In the genomic region with DNA sequence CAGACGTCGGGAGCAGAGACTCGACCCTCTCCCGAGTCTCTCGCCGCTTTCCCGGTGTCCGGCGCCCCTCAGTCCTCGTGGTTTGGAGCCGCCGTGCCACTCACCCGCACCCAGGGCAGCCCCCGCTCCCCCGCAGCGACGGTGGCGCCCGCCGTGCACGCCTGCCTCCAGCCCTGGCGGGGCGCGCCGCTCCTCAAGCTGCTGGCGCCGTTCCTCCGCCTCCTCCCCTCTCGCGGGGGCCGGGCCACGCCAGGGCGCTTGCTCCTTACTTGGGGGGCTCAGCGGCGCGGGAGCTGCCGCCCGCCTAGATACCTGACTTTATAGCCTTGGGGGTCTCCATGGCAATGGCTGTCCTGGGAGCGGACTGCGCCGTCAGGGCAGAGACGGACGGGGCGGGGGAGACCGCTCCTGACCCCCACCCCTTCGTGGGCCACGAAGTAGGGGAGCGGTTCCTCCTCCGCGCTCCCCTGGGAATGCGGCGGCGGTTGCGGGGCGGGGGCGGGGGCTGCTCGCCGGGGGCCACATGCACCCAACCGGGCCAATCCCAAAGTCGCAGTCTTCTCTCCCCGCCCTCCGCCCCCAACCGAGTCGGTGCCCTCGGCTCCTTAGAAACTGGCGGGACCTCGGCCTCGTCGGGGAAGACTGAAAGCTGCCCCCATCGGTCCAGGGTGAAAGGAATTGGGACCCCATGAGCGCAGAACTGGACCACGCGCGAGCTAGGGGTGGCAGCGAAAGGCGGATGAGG, we compare ENCODE assay signal across 9 cellular contexts. TPM values are rescaled to one million over a fixed set of nuclear protein-coding genes. Genes with fewer than 3 reads are reported as not detected.
DNase-seq lines count a peak whose midpoint lies in the region; ATAC-seq and TF ChIP-seq lines count a peak whose summit lies in the region.
"Had no signal": no experiment of that assay in that cellular context is flagged by ENCODE, and none has a peak within 500 bp of the region (broad histone marks: within the 10 kb centered on the region; RNA-seq: fewer than 3 reads in every experiment).

A gene with protein sequence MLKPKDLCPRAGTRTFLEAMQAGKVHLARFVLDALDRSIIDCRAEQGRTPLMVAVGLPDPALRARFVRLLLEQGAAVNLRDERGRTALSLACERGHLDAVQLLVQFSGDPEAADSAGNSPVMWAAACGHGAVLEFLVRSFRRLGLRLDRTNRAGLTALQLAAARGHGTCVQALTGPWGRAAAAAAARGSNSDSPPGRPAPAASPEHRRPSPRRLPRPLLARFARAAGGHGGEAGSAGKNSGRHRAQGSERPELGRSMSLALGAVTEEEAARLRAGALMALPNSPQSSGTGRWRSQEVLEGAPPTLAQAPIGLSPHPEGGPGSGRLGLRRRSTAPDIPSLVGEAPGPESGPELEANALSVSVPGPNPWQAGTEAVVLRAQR (minus strand): TSS at position 195 of the 745 bp plus-strand sequence. CDS start 478 bp downstream, outside the sequence.

- peak within 1 kb of the TSS; percentile 99 for H3K4me2 ChIP-seq in neuronal stem cell (ENCODE audit: insufficient read depth, low read length, poor library complexity, severe bottlenecking)

- peaks cover 3 to 9% (median 4%) of the 10 kb centered on the region in 3 donors for H3K4me1 Mint-ChIP-seq in CD8-positive, alpha-beta memory T cell
- peaks cover 2% of the 10 kb centered on the region for H3K4me1 Mint-ChIP-seq in activated CD4-positive, alpha-beta T cell treated with anti-CD3 and anti-CD28 coated beads, Interleukin-2, amount 10 ng/mL, durations not matched to agents 24 days and 14 days

- H2AK5ac ChIP-seq in neuronal stem cell (ENCODE audit: low read depth, low read length), result peak within 1 kb of the TSS; percentile 68

- no peak within 1 kb of the TSS for H4K8ac ChIP-seq in neuronal stem cell (ENCODE audit: low read depth, low read length)

- H3K9me3 ChIP-seq in CD8-positive, alpha-beta memory T cell (ENCODE audit: low read length), result no peaks in the 10 kb centered on the region
- H3K9me3 ChIP-seq in neuronal stem cell (replicated peaks in 1 of 2; ENCODE audit: control insufficient read depth in 2 of 2, insufficient read depth in 1 of 2, low read depth in 1 of 2, low read length in 2 of 2), result peaks cover 0 to 7% of the 10 kb centered on the region in 2 donors

- no peak within 1 kb of the TSS for H3K14ac ChIP-seq in neuronal stem cell (ENCODE audit: low read length)

- H2BK120ac ChIP-seq in neuronal stem cell (ENCODE audit: low read depth, low read length), result peak within 1 kb of the TSS; percentile 37

- TF ChIP-seq CTCF in epithelial cell of esophagus (IDR thresholded peaks at IDR 0.05; ENCODE audit: insufficient read depth, low read depth, low read length, missing control alignments), result no peak

- H2BK5ac ChIP-seq in neuronal stem cell (ENCODE audit: low read length), result peak within 1 kb of the TSS; percentile 56

- WGBS in neuronal stem cell (ENCODE audit: extremely low coverage in 2 of 2, insufficient read length in 2 of 2, insufficient replicate concordance in 1 of 2), 2 donors, result no CpG with 5 or more reads among the region's 76 CpGs

- H4K91ac ChIP-seq in neuronal stem cell (ENCODE audit: low read depth, low read length, poor library complexity), result no peak within 1 kb of the TSS

- POLR2A ChIA-PET in CD8-positive, alpha-beta memory T cell (lab: Charles Lee), result interaction anchor here (1.0 to 1.8 kb wide), 3 partner anchors 25 to 45 kb away, joined by 3 to 8 read pairs (median 4); a partner anchor contains a TSS

- peak in 3 of 5 donors; percentile 37 to 65 (median 43) for DNase-seq in CD8-positive, alpha-beta memory T cell
- DNase-seq in activated CD4-positive, alpha-beta T cell treated with anti-CD3 and anti-CD28 coated beads, Interleukin-2, amount 10 ng/mL, durations not matched to agents 24 days and 14 days, result peak; percentile 84
- DNase-seq in epithelial cell of esophagus (ENCODE audit: low read depth) (no peak), neuronal stem cell (ENCODE audit: low spot score) (no peak), HPDE6-E6E7 (ENCODE audit: extremely low spot score) (no peak), SW480 (ENCODE audit: low spot score) (no peak)

- H2AFZ ChIP-seq in neuronal stem cell (ENCODE audit: low read length), result no peak within 1 kb of the TSS

- no peak within 1 kb of the TSS for H2BK12ac ChIP-seq in neuronal stem cell (ENCODE audit: low read length)

- no peaks in the 10 kb centered on the region for H3K36me3 ChIP-seq in CD8-positive, alpha-beta memory T cell (ENCODE audit: insufficient read depth, low read length)
- no peaks in the 10 kb centered on the region for H3K36me3 ChIP-seq in neuronal stem cell (replicated peaks in 1 of 2; ENCODE audit: control insufficient read depth in 2 of 2, insufficient read depth in 2 of 2, low read length in 2 of 2)

- CTCF ChIA-PET in CD8-positive, alpha-beta memory T cell (lab: Charles Lee), result interaction anchor here (0.8 to 3.7 kb wide), 12 partner anchors 9 to 87 kb away, joined by 3 to 31 read pairs (median 6); a partner anchor contains a TSS

- H3K79me1 ChIP-seq in neuronal stem cell (ENCODE audit: low read depth, low read length), result no peaks in the 10 kb centered on the region

- peak within 1 kb of the TSS; percentile 64 for H3K4me3 ChIP-seq in CD8-positive, alpha-beta memory T cell (ENCODE audit: low read length)
- H3K4me3 ChIP-seq in epithelial cell of esophagus (ENCODE audit: low read length) (peak within 1 kb of the TSS; percentile 16), neuronal stem cell (ENCODE audit: low read length in 2 of 2) (peak within 1 kb of the TSS in 1 of 2 donors; percentile 79)

- no peak within 1 kb of the TSS for H3K4ac ChIP-seq in neuronal stem cell (ENCODE audit: low read length)

- H3K27me3 ChIP-seq in CD8-positive, alpha-beta memory T cell (ENCODE audit: insufficient read depth, low read length, poor library complexity, severe bottlenecking), result peaks cover 22% of the 10 kb centered on the region
- peaks cover 0 to 63% (median 40%) of the 10 kb centered on the region in 3 experiments for H3K27me3 ChIP-seq in neuronal stem cell (ENCODE audit: control insufficient read depth in 3 of 3, insufficient read depth in 3 of 3, low read depth in 1 of 3, low read length in 3 of 3)

- peaks cover 7 to 27% of the 10 kb centered on the region in 2 donors for H3K27me3 Mint-ChIP-seq in CD8-positive, alpha-beta memory T cell
- H3K27me3 Mint-ChIP-seq in activated CD4-positive, alpha-beta T cell treated with anti-CD3 and anti-CD28 coated beads, Interleukin-2, amount 10 ng/mL, durations not matched to agents 24 days and 14 days, result peaks cover 38% of the 10 kb centered on the region

- H3K18ac ChIP-seq in neuronal stem cell (ENCODE audit: low read length), result peak within 1 kb of the TSS; percentile 74

- ATAC-seq in HG02759 (IDR thresholded peaks at IDR 0.05; ENCODE audit: unreplicated experiment) (peak; percentile 47), HG03025 (IDR thresholded peaks at IDR 0.05; ENCODE audit: low FRiP score, unreplicated experiment) (no peak)

- peak within 1 kb of the TSS; percentile 86 for H3K9ac ChIP-seq in neuronal stem cell (ENCODE audit: low read depth, low read length, poor library complexity)

- H2BK15ac ChIP-seq in neuronal stem cell (ENCODE audit: low read length), result peak within 1 kb of the TSS; percentile 62

- no peak within 1 kb of the TSS for H3K27ac Mint-ChIP-seq in CD8-positive, alpha-beta memory T cell
- no peak within 1 kb of the TSS for H3K27ac Mint-ChIP-seq in activated CD4-positive, alpha-beta T cell treated with anti-CD3 and anti-CD28 coated beads, Interleukin-2, amount 10 ng/mL, durations not matched to agents 24 days and 14 days

- H3K27ac ChIP-seq in CD8-positive, alpha-beta memory T cell (ENCODE audit: low read depth, low read length), result no peak within 1 kb of the TSS
- no peak within 1 kb of the TSS for H3K27ac ChIP-seq in neuronal stem cell (replicated peaks; ENCODE audit: low read length)

- H3K9me3 Mint-ChIP-seq in CD8-positive, alpha-beta memory T cell, result no peaks in the 10 kb centered on the region
- H3K9me3 Mint-ChIP-seq in activated CD4-positive, alpha-beta T cell treated with anti-CD3 and anti-CD28 coated beads, Interleukin-2, amount 10 ng/mL, durations not matched to agents 24 days and 14 days, result no peaks in the 10 kb centered on the region

- intact Hi-C loops in activated CD4-positive, alpha-beta T cell treated with anti-CD3 and anti-CD28 coated beads, Interleukin-2, amount 10 ng/mL, durations not matched to agents 24 days and 14 days (cut with micrococcal nuclease), result loop anchor here (5.0 kb wide), 1 partner anchor 39 kb away; a partner anchor contains a TSS

- peak within 1 kb of the TSS; percentile 55 to 85 (median 64) for H3K4me3 Mint-ChIP-seq in CD8-positive, alpha-beta memory T cell
- H3K4me3 Mint-ChIP-seq in activated CD4-positive, alpha-beta T cell treated with anti-CD3 and anti-CD28 coated beads, Interleukin-2, amount 10 ng/mL, durations not matched to agents 24 days and 14 days, result peak within 1 kb of the TSS; percentile 77

- H3K36me3 Mint-ChIP-seq in CD8-positive, alpha-beta memory T cell, result peaks cover 0 to 12% (median 0%) of the 10 kb centered on the region in 3 donors
- H3K36me3 Mint-ChIP-seq in activated CD4-positive, alpha-beta T cell treated with anti-CD3 and anti-CD28 coated beads, Interleukin-2, amount 10 ng/mL, durations not matched to agents 24 days and 14 days (ENCODE audit: low read depth), result peaks cover 5% of the 10 kb centered on the region

- H3K23ac ChIP-seq in neuronal stem cell (ENCODE audit: low read depth, low read length, poor library complexity), result peak within 1 kb of the TSS; percentile 70

- H3K4me1 ChIP-seq in CD8-positive, alpha-beta memory T cell (ENCODE audit: insufficient read depth, low read length), result peaks cover 6% of the 10 kb centered on the region
- H3K4me1 ChIP-seq in neuronal stem cell (ENCODE audit: control insufficient read depth in 2 of 2, insufficient read depth in 1 of 2, low read depth in 1 of 2, low read length in 2 of 2), result peaks cover 14 to 44% of the 10 kb centered on the region in 2 donors

RNA-seq across cellular contexts. Expression of the gene that starts here (rescaled TPM):
- not detected for total RNA-seq in CD8-positive, alpha-beta memory T cell
- not detected for polyA plus RNA-seq in CD8-positive, alpha-beta memory T cell
- total RNA-seq in activated CD4-positive, alpha-beta T cell treated with anti-CD3 and anti-CD28 coated beads, Interleukin-2, amount 10 ng/mL, durations not matched to agents 24 days and 14 days, result not detected in 2 replicates
- not detected for polyA plus RNA-seq in neuronal stem cell (2013, experiment 1 of 2)
- polyA plus RNA-seq in neuronal stem cell (2013, experiment 2 of 2), result not detected
- total RNA-seq: lung microvascular endothelial cell had no signal

Comparison
In these comparisons a context has a peak if more than half of its experiments do, and no peak if none do; other contexts are left out.
1. Peak in DNase-seq and H3K4me3 ChIP-seq in CD8-positive, alpha-beta memory T cell; RNA of the gene not detected or under 1 TPM.
2. Peak in DNase-seq in activated CD4-positive, alpha-beta T cell treated with anti-CD3 and anti-CD28 coated beads, Interleukin-2, amount 10 ng/mL, durations not matched to agents 24 days and 14 days; RNA of the gene not detected or under 1 TPM.